ENCODE assay signal across 2 cellular contexts in the genomic region with DNA sequence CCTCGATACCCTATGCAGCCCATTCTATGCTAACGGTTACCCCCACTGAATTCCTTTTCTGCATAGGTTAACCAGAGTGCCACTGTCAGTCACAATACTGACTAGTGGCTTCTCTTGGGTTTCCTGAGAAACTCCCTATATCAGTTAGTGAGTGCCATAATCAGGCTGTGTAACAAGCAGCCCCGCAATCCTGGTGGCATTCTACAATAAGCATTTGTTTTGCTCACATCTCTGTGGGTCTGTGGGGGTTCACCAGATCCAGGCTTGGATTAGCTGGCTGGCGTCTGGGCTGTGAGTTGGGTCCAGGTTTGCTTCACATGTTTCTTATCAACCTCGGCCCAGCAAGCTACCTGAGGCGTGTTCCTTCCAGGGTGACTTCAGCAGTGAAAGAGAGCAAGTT.
TF ChIP-seq lines count a peak whose summit lies in the region.

No MANE protein-coding gene starts in this region.

TF ChIP-seq in K562, 482 proteins besides CTCF, POLR2A, EP300 and RAD21 (continues in another document):
- TF ChIP-seq XRCC3 (IDR thresholded peaks at IDR 0.05) (peak; percentile 88; the same call in 1 of the 2 replicates), KDM1A (IDR thresholded peaks at IDR 0.05) (peak; percentile 86 to 94), ARNT (IDR thresholded peaks at IDR 0.05) (peak in 1 of 2 experiments; percentile 80; a peak in 2 of 4 replicates), TRIM28 (IDR thresholded peaks at IDR 0.05) (peak; percentile 97), RBM25 (IDR thresholded peaks at IDR 0.05; ENCODE audit: low read depth, low read length, severe bottlenecking) (peak; percentile 92), YY1 (IDR thresholded peaks at IDR 0.05; ENCODE audit: borderline replicate concordance in 1 of 3, control insufficient read depth in 1 of 3, extremely low read depth in 1 of 3, insufficient read depth in 3 of 3, insufficient read length in 1 of 3, insufficient replicate concordance in 2 of 3, low read depth in 1 of 3, low read length in 2 of 3) (no peak), BRD9 (IDR thresholded peaks at IDR 0.05; ENCODE audit: low read depth, partially characterized antibody) (peak; percentile 28), CBFA2T3 (IDR thresholded peaks at IDR 0.05) (peak; percentile 31; the same call in 1 of the 2 replicates), PHF20 (IDR thresholded peaks at IDR 0.05; ENCODE audit: partially characterized antibody) (peak; percentile 58), ZNF57 (CRISPR knock-in tag; IDR thresholded peaks at IDR 0.05) (no peak), CBX3 (IDR thresholded peaks at IDR 0.05; ENCODE audit: borderline replicate concordance in 1 of 2, low read length in 2 of 2) (peak in 1 of 2 experiments; percentile 98; a peak in 2 of 3 replicates), BCOR (IDR thresholded peaks at IDR 0.05) (peak; percentile 99), STAT5B (CRISPR knock-in tag; IDR thresholded peaks at IDR 0.05) (no peak), ESRRA (IDR thresholded peaks at IDR 0.05; ENCODE audit: borderline replicate concordance, low read depth) (no peak), ZNF12 (CRISPR knock-in tag; IDR thresholded peaks at IDR 0.05) (peak; percentile 95), CHD4 (IDR thresholded peaks at IDR 0.05; ENCODE audit: insufficient read depth, insufficient replicate concordance, low read depth, low read length, poor library complexity, severe bottlenecking) (peak; percentile 59), RCOR1 (IDR thresholded peaks at IDR 0.05; ENCODE audit: borderline replicate concordance in 1 of 2, low read depth in 2 of 2, low read length in 2 of 2) (peak in 1 of 2 experiments; percentile 59; a peak in 1 of 4 replicates), PTBP1 (IDR thresholded peaks at IDR 0.05; ENCODE audit: low read depth, low read length) (0 out of 2 replicates have a peak, but pooled peaks have one; percentile 78), ZNF764 (CRISPR knock-in tag; IDR thresholded peaks at IDR 0.05; ENCODE audit: low read depth) (no peak), CBX1 (IDR thresholded peaks at IDR 0.05; ENCODE audit: low read depth) (peak; percentile 98), ZNF41 (CRISPR knock-in tag; conservative IDR thresholded peaks at IDR 0.05) (no peak), HDAC2 (IDR thresholded peaks at IDR 0.05) (peak; percentile 91), ZNF217 (CRISPR knock-in tag; IDR thresholded peaks at IDR 0.05) (no peak), TRIM24 (IDR thresholded peaks at IDR 0.05) (peak; percentile 30 to 86; a peak in 2 of 4 replicates), SMARCA5 (IDR thresholded peaks at IDR 0.05) (peak; percentile 80; the same call in 1 of the 2 replicates)
- TF ChIP-seq, protein P1, sequence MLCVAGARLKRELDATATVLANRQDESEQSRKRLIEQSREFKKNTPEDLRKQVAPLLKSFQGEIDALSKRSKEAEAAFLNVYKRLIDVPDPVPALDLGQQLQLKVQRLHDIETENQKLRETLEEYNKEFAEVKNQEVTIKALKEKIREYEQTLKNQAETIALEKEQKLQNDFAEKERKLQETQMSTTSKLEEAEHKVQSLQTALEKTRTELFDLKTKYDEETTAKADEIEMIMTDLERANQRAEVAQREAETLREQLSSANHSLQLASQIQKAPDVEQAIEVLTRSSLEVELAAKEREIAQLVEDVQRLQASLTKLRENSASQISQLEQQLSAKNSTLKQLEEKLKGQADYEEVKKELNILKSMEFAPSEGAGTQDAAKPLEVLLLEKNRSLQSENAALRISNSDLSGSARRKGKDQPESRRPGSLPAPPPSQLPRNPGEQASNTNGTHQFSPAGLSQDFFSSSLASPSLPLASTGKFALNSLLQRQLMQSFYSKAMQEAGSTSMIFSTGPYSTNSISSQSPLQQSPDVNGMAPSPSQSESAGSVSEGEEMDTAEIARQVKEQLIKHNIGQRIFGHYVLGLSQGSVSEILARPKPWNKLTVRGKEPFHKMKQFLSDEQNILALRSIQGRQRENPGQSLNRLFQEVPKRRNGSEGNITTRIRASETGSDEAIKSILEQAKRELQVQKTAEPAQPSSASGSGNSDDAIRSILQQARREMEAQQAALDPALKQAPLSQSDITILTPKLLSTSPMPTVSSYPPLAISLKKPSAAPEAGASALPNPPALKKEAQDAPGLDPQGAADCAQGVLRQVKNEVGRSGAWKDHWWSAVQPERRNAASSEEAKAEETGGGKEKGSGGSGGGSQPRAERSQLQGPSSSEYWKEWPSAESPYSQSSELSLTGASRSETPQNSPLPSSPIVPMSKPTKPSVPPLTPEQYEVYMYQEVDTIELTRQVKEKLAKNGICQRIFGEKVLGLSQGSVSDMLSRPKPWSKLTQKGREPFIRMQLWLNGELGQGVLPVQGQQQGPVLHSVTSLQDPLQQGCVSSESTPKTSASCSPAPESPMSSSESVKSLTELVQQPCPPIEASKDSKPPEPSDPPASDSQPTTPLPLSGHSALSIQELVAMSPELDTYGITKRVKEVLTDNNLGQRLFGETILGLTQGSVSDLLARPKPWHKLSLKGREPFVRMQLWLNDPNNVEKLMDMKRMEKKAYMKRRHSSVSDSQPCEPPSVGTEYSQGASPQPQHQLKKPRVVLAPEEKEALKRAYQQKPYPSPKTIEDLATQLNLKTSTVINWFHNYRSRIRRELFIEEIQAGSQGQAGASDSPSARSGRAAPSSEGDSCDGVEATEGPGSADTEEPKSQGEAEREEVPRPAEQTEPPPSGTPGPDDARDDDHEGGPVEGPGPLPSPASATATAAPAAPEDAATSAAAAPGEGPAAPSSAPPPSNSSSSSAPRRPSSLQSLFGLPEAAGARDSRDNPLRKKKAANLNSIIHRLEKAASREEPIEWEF (CRISPR knock-in tag; IDR thresholded peaks at IDR 0.05) = no peak
- TF ChIP-seq, protein P2, sequence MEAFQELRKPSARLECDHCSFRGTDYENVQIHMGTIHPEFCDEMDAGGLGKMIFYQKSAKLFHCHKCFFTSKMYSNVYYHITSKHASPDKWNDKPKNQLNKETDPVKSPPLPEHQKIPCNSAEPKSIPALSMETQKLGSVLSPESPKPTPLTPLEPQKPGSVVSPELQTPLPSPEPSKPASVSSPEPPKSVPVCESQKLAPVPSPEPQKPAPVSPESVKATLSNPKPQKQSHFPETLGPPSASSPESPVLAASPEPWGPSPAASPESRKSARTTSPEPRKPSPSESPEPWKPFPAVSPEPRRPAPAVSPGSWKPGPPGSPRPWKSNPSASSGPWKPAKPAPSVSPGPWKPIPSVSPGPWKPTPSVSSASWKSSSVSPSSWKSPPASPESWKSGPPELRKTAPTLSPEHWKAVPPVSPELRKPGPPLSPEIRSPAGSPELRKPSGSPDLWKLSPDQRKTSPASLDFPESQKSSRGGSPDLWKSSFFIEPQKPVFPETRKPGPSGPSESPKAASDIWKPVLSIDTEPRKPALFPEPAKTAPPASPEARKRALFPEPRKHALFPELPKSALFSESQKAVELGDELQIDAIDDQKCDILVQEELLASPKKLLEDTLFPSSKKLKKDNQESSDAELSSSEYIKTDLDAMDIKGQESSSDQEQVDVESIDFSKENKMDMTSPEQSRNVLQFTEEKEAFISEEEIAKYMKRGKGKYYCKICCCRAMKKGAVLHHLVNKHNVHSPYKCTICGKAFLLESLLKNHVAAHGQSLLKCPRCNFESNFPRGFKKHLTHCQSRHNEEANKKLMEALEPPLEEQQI (IDR thresholded peaks at IDR 0.05) = peak; percentile 22; the same call in 1 of the 2 replicates
- TF ChIP-seq, protein P3, sequence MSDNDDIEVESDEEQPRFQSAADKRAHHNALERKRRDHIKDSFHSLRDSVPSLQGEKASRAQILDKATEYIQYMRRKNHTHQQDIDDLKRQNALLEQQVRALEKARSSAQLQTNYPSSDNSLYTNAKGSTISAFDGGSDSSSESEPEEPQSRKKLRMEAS (CRISPR knock-in tag; IDR thresholded peaks at IDR 0.05) = no peak

TF ChIP-seq in SK-N-SH treated with all-trans-retinoic acid at 6 μM for 48 hours, 23 proteins besides CTCF, POLR2A, EP300 and RAD21:
- no peak for TF ChIP-seq ZNF8 (CRISPR knock-in tag; IDR thresholded peaks at IDR 0.05)
- no peak for TF ChIP-seq ZNF565 (CRISPR knock-in tag; conservative IDR thresholded peaks at IDR 0.05; ENCODE audit: low read depth)
- TF ChIP-seq ISL1 (CRISPR knock-in tag; IDR thresholded peaks at IDR 0.05) = no peak
- TF ChIP-seq, protein P4, sequence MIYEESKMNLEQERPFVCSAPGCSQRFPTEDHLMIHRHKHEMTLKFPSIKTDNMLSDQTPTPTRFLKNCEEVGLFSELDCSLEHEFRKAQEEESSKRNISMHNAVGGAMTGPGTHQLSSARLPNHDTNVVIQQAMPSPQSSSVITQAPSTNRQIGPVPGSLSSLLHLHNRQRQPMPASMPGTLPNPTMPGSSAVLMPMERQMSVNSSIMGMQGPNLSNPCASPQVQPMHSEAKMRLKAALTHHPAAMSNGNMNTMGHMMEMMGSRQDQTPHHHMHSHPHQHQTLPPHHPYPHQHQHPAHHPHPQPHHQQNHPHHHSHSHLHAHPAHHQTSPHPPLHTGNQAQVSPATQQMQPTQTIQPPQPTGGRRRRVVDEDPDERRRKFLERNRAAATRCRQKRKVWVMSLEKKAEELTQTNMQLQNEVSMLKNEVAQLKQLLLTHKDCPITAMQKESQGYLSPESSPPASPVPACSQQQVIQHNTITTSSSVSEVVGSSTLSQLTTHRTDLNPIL (CRISPR knock-in tag; IDR thresholded peaks at IDR 0.05; ENCODE audit: low read depth) = no peak
- TF ChIP-seq RARB (CRISPR knock-in tag; IDR thresholded peaks at IDR 0.05) = no peak
